17 cellular contexts compared by ENCODE assay signal in the genomic region with DNA sequence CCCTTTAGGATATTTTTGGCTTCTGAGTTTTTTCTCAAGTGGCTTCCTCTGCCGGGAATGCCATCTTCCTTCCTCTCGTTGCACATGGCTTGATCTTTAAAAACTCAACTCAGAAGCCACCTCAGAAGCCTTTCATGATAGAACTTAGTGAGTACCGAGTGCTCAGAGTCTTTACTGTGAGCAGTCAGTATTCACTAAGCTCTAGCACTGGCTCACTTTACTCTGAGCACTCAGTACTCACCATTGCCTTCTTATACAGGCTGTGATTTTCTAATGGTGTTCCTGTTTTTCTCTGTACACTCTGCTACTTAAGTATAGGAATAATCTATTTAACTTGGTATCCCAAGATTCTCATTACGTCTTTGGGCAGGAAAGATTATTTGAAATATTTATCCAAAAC.
DNase-seq lines count a peak whose midpoint lies in the region; ATAC-seq and TF ChIP-seq lines count a peak whose summit lies in the region.
"Had no signal": no experiment of that assay in that cellular context is flagged by ENCODE, and none has a peak within 500 bp of the region (broad histone marks: within the 10 kb centered on the region; RNA-seq: fewer than 3 reads in every experiment).

No MANE protein-coding gene starts in this region.

- no peaks in the 10 kb centered on the region for H3K9me3 Mint-ChIP-seq in activated T-cell treated with anti-CD3 and anti-CD28 coated beads, Interleukin-2, amount 50 U/mL, for 24 hours
- H3K9me3 Mint-ChIP-seq in activated naive CD8-positive, alpha-beta T cell treated with anti-CD3 and anti-CD28 coated beads for 36 hours: peaks cover 1% of the 10 kb centered on the region
- H3K9me3 Mint-ChIP-seq: CD8-positive, alpha-beta memory T cell had no signal

- ATAC-seq in body of pancreas (no peak), HG03442 (IDR thresholded peaks at IDR 0.05; ENCODE audit: unreplicated experiment) (no peak), HG03520 (IDR thresholded peaks at IDR 0.05; ENCODE audit: unreplicated experiment) (no peak)
- ATAC-seq: A549, HCT116 had no signal

- no peaks in the 10 kb centered on the region for H3K27me3 Mint-ChIP-seq in activated T-cell treated with anti-CD3 and anti-CD28 coated beads, Interleukin-2, amount 50 U/mL, for 24 hours
- H3K27me3 Mint-ChIP-seq in activated naive CD8-positive, alpha-beta T cell treated with anti-CD3 and anti-CD28 coated beads for 36 hours: peaks cover 12% of the 10 kb centered on the region

- peaks cover 53% of the 10 kb centered on the region for H3K4me1 Mint-ChIP-seq in activated T-cell treated with anti-CD3 and anti-CD28 coated beads, Interleukin-2, amount 50 U/mL, for 24 hours (ENCODE audit: low read depth)
- peaks cover 39% of the 10 kb centered on the region for H3K4me1 Mint-ChIP-seq in activated naive CD8-positive, alpha-beta T cell treated with anti-CD3 and anti-CD28 coated beads for 36 hours
- H3K4me1 Mint-ChIP-seq: CD8-positive, alpha-beta memory T cell had no signal

- H3K4me3 ChIP-seq in BLaER1 (no peak overlapping the region; the same call in 1 of the 2 replicates), body of pancreas (no peak overlapping the region)
- H3K4me3 ChIP-seq in BLaER1 treated with 17β-estradiol and CSF1 and Interleukin-3, amounts not matched to agents 10 nM and 100 nM: peak overlapping the region in 3 of 10 experiments; percentile 2 to 25 (median 2); a peak in 4 of 20 replicates
- H3K4me3 ChIP-seq: A549, GM23248 had no signal

- H3K27me3 ChIP-seq in BLaER1 (no peaks in the 10 kb centered on the region), body of pancreas (no peaks in the 10 kb centered on the region)
- H3K27me3 ChIP-seq in BLaER1 treated with 17β-estradiol and CSF1 and Interleukin-3, amounts not matched to agents 10 nM and 100 nM: no peaks in the 10 kb centered on the region

- peak overlapping the region; percentile 76 for H3K4me2 ChIP-seq in BLaER1
- H3K4me2 ChIP-seq in BLaER1 treated with 17β-estradiol and CSF1 and Interleukin-3, amounts not matched to agents 10 nM and 100 nM: peak overlapping the region; percentile 60 to 84 (median 75)
- H3K4me2 ChIP-seq: A549 had no signal

- DNase-seq in activated T-cell treated with anti-CD3 and anti-CD28 coated beads, Interleukin-2, amount 50 U/mL, for 24 hours: no peak
- no peak for DNase-seq in activated T-cell treated with anti-CD3 and anti-CD28 coated beads, Interleukin-2, amount 50 U/mL, for 1 hour
- no peak for DNase-seq in activated naive CD8-positive, alpha-beta T cell treated with anti-CD3 and anti-CD28 coated beads for 36 hours
- DNase-seq in body of pancreas: no peak
- DNase-seq: BE2C; Caco-2; CD8-positive, alpha-beta memory T cell; DND-41; GDM1; GM23248; IMR-90 had no signal

- H4K20me1 ChIP-seq in BLaER1: no peaks in the 10 kb centered on the region
- H4K20me1 ChIP-seq in BLaER1 treated with 17β-estradiol and CSF1 and Interleukin-3, amounts not matched to agents 10 nM and 100 nM: no peaks in the 10 kb centered on the region

- no peak for TF ChIP-seq CTCF in body of pancreas (IDR thresholded peaks at IDR 0.05)

- WGBS in body of pancreas, 2 donors: 69 to 72% methylated on average over 4 of the region's 4 CpGs

- peak overlapping the region; percentile 25; the same call in 1 of the 2 replicates for H3K27ac ChIP-seq in BLaER1
- peak overlapping the region in 10 of 11 experiments; percentile 1 to 61 (median 22); a peak in 10 of 22 replicates for H3K27ac ChIP-seq in BLaER1 treated with 17β-estradiol and CSF1 and Interleukin-3, amounts not matched to agents 10 nM and 100 nM
- no peak overlapping the region for H3K27ac ChIP-seq in body of pancreas
- H3K27ac ChIP-seq: A549, GM23248 had no signal

- no peaks in the 10 kb centered on the region for H3K36me3 Mint-ChIP-seq in activated T-cell treated with anti-CD3 and anti-CD28 coated beads, Interleukin-2, amount 50 U/mL, for 24 hours (ENCODE audit: low read depth)
- no peaks in the 10 kb centered on the region for H3K36me3 Mint-ChIP-seq in activated naive CD8-positive, alpha-beta T cell treated with anti-CD3 and anti-CD28 coated beads for 36 hours
- H3K36me3 Mint-ChIP-seq: CD8-positive, alpha-beta memory T cell had no signal

- intact Hi-C loops in body of pancreas (cut with DNase I): no loop called here

- peaks cover 23% of the 10 kb centered on the region for H3K4me1 ChIP-seq in BLaER1
- H3K4me1 ChIP-seq in BLaER1 treated with 17β-estradiol and CSF1 and Interleukin-3, amounts not matched to agents 10 nM and 100 nM: peaks cover 20 to 54% (median 24%) of the 10 kb centered on the region in 10 experiments
- H3K4me1 ChIP-seq in body of pancreas: no peaks in the 10 kb centered on the region
- H3K4me1 ChIP-seq: A549, BE2C, Caco-2 had no signal

- peak overlapping the region; percentile 47 for H3K27ac Mint-ChIP-seq in activated T-cell treated with anti-CD3 and anti-CD28 coated beads, Interleukin-2, amount 50 U/mL, for 24 hours
- H3K27ac Mint-ChIP-seq in activated naive CD8-positive, alpha-beta T cell treated with anti-CD3 and anti-CD28 coated beads for 36 hours: peak overlapping the region; percentile 73
- H3K27ac Mint-ChIP-seq: CD8-positive, alpha-beta memory T cell had no signal

- H3K36me3 ChIP-seq in BLaER1: no peaks in the 10 kb centered on the region
- no peaks in the 10 kb centered on the region for H3K36me3 ChIP-seq in BLaER1 treated with 17β-estradiol and CSF1 and Interleukin-3, amounts not matched to agents 10 nM and 100 nM
- H3K36me3 ChIP-seq in body of pancreas (replicated peaks in 1 of 2; ENCODE audit: insufficient read depth in 1 of 2, low read depth in 2 of 2): no peaks in the 10 kb centered on the region
- H3K36me3 ChIP-seq: BE2C had no signal

- H3K4me3 Mint-ChIP-seq in activated T-cell treated with anti-CD3 and anti-CD28 coated beads, Interleukin-2, amount 50 U/mL, for 24 hours: no peak overlapping the region
- no peak overlapping the region for H3K4me3 Mint-ChIP-seq in activated naive CD8-positive, alpha-beta T cell treated with anti-CD3 and anti-CD28 coated beads for 36 hours
- H3K4me3 Mint-ChIP-seq: CD8-positive, alpha-beta memory T cell had no signal

- no peak for TF ChIP-seq POLR2A in body of pancreas (IDR thresholded peaks at IDR 0.05)

- H3K9me3 ChIP-seq in BLaER1 (no peaks in the 10 kb centered on the region), body of pancreas (no peaks in the 10 kb centered on the region)
- no peaks in the 10 kb centered on the region; a peak in 1 of 22 replicates for H3K9me3 ChIP-seq in BLaER1 treated with 17β-estradiol and CSF1 and Interleukin-3, amounts not matched to agents 10 nM and 100 nM (replicated peaks in 1 of 11)
- H3K9me3 ChIP-seq: A549, BE2C, Caco-2 had no signal

- no peak overlapping the region for H3K9ac ChIP-seq in BLaER1
- no peak overlapping the region; a peak in 1 of 22 replicates for H3K9ac ChIP-seq in BLaER1 treated with 17β-estradiol and CSF1 and Interleukin-3, amounts not matched to agents 10 nM and 100 nM
- H3K9ac ChIP-seq: GM23248 had no signal

Comparison
In these comparisons a context has a peak if more than half of its experiments do, and no peak if none do; other contexts are left out.
1. H3K27ac ChIP-seq: peak in BLaER1 (single experiment) and BLaER1 treated with 17β-estradiol and CSF1 and Interleukin-3, amounts not matched to agents 10 nM and 100 nM (10 of 11); none in body of pancreas (0 of 4).